Comparison of ENCODE assay signal across 1 cellular context in the genomic region with DNA sequence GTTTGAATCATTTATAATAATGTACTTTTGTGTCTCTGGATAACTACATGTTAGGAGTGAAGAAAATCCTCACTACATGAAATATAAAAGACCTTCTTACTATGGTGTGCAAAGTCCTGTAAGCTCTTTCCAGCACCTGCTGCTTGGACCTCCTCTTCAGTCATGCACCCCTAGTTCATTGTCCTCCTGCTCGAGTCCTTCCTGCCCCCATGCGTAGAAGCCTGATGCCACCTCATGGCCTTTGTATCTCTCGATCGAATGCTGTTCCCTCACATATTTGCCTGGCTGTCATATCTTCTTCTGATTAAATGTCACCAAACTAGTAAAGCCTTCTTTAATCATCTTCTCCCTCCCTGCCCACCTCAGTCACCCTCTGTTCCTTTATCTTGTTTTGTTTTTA.
TF ChIP-seq lines count a peak whose summit lies in the region.

No MANE protein-coding gene starts in this region.

TF ChIP-seq in liver, 16 proteins besides CTCF, POLR2A, EP300 and RAD21:
- TF ChIP-seq HNF4A (conservative IDR thresholded peaks at IDR 0.05) (peak; percentile 58 to 75), MAX (IDR thresholded peaks at IDR 0.05) (no peak), SP1 (IDR thresholded peaks at IDR 0.05) (peak; percentile 21), EGR1 (IDR thresholded peaks at IDR 0.05; ENCODE audit: low read depth in 2 of 2) (no peak), HNF4G (IDR thresholded peaks at IDR 0.05) (peak; percentile 37), RXRA (IDR thresholded peaks at IDR 0.05) (peak; percentile 88 to 95)
- TF ChIP-seq, protein P1, sequence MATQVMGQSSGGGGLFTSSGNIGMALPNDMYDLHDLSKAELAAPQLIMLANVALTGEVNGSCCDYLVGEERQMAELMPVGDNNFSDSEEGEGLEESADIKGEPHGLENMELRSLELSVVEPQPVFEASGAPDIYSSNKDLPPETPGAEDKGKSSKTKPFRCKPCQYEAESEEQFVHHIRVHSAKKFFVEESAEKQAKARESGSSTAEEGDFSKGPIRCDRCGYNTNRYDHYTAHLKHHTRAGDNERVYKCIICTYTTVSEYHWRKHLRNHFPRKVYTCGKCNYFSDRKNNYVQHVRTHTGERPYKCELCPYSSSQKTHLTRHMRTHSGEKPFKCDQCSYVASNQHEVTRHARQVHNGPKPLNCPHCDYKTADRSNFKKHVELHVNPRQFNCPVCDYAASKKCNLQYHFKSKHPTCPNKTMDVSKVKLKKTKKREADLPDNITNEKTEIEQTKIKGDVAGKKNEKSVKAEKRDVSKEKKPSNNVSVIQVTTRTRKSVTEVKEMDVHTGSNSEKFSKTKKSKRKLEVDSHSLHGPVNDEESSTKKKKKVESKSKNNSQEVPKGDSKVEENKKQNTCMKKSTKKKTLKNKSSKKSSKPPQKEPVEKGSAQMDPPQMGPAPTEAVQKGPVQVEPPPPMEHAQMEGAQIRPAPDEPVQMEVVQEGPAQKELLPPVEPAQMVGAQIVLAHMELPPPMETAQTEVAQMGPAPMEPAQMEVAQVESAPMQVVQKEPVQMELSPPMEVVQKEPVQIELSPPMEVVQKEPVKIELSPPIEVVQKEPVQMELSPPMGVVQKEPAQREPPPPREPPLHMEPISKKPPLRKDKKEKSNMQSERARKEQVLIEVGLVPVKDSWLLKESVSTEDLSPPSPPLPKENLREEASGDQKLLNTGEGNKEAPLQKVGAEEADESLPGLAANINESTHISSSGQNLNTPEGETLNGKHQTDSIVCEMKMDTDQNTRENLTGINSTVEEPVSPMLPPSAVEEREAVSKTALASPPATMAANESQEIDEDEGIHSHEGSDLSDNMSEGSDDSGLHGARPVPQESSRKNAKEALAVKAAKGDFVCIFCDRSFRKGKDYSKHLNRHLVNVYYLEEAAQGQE (IDR thresholded peaks at IDR 0.05), result peak; percentile 97
